Comparison of ENCODE assay signal across 14 cellular contexts in genomic region chr1:151065089-151065645, GRCh38.
"Had no signal": no experiment of that assay in that cellular context is flagged by ENCODE, and none has a peak within 500 bp of the region (broad histone marks: within the 10 kb centered on the region; RNA-seq: fewer than 3 reads in every experiment).

No MANE protein-coding gene starts in this region.

- H3K27me3 ChIP-seq: brain microvascular endothelial cell, esophagus squamous epithelium, tibial artery, vagina had no signal

- H3K27ac ChIP-seq: brain microvascular endothelial cell, esophagus squamous epithelium, tibial artery, vagina had no signal

- H3K36me3 ChIP-seq: esophagus squamous epithelium, tibial artery, vagina had no signal

- FAIRE-seq: small intestine, TTC549 had no signal

- H3K27me3 Mint-ChIP-seq: activated CD4-positive, alpha-beta T cell treated with anti-CD3 and anti-CD28 coated beads, Interleukin-2, amount 10 ng/mL, durations not matched to agents 7 days and 5 days; activated naive CD4-positive, alpha-beta T cell treated with anti-CD3 and anti-CD28 coated beads, Interleukin-2, amount 10 ng/mL, durations not matched to agents 7 days and 5 days; memory B cell had no signal

- H3K9me3 Mint-ChIP-seq: activated CD4-positive, alpha-beta T cell treated with anti-CD3 and anti-CD28 coated beads, Interleukin-2, amount 10 ng/mL, durations not matched to agents 7 days and 5 days; activated naive CD4-positive, alpha-beta T cell treated with anti-CD3 and anti-CD28 coated beads, Interleukin-2, amount 10 ng/mL, durations not matched to agents 7 days and 5 days; activated T-helper 2 cell treated with anti-CD3 and anti-CD28 coated beads, Interferon-gamma antibody, Interleukin-2, Interleukin-4, amounts not matched to agents 10 μg/mL and 5 μg/mL and 100 μg/mL, durations not matched to agents 14 hours and 24 hours and 36 hours; memory B cell had no signal

- DNase-seq: activated CD4-positive, alpha-beta T cell treated with anti-CD3 and anti-CD28 coated beads, Interleukin-2, amount 10 ng/mL, durations not matched to agents 7 days and 5 days; activated CD4-positive, CD25-positive, alpha-beta regulatory T cell; activated naive CD4-positive, alpha-beta T cell treated with anti-CD3 and anti-CD28 coated beads, Interleukin-2, amount 10 ng/mL, durations not matched to agents 7 days and 5 days; brain microvascular endothelial cell; cerebellar nuclear complex; esophagus squamous epithelium; foreskin fibroblast; small intestine; T-helper 2 cell had no signal

- H3K4me3 ChIP-seq: esophagus squamous epithelium, tibial artery, vagina had no signal

- H3K9me3 ChIP-seq: esophagus squamous epithelium, tibial artery, vagina had no signal

- H3K4me3 Mint-ChIP-seq: activated CD4-positive, alpha-beta T cell treated with anti-CD3 and anti-CD28 coated beads, Interleukin-2, amount 10 ng/mL, durations not matched to agents 7 days and 5 days; activated naive CD4-positive, alpha-beta T cell treated with anti-CD3 and anti-CD28 coated beads, Interleukin-2, amount 10 ng/mL, durations not matched to agents 7 days and 5 days; memory B cell had no signal

- H3K36me3 Mint-ChIP-seq: memory B cell had no signal

- H3K27ac Mint-ChIP-seq: activated CD4-positive, alpha-beta T cell treated with anti-CD3 and anti-CD28 coated beads, Interleukin-2, amount 10 ng/mL, durations not matched to agents 7 days and 5 days; activated naive CD4-positive, alpha-beta T cell treated with anti-CD3 and anti-CD28 coated beads, Interleukin-2, amount 10 ng/mL, durations not matched to agents 7 days and 5 days; activated T-helper 2 cell treated with anti-CD3 and anti-CD28 coated beads, Interferon-gamma antibody, Interleukin-2, Interleukin-4, amounts not matched to agents 10 μg/mL and 5 μg/mL and 100 μg/mL, durations not matched to agents 14 hours and 24 hours and 36 hours; memory B cell had no signal
